ENCODE assay signal across 27 cellular contexts in the genomic region with DNA sequence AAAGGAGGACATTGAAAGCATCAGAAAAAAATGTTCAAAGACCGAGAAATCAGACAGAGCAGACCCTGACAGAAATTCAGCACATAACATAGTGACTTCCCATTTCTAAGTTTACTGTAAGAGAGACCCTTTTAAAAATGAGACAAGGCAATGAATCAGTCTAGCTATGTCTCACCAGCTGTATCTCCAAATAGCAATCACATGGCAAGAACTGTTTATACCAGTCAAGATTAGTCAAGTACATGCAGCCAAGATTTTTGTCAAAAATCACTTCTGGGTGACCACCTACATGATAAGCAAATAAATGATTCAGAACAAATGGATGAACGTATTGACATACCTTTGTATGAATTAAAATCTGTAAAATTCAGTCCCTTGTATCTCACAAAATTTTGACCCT.
"Had no signal": no experiment of that assay in that cellular context is flagged by ENCODE, and none has a peak within 500 bp of the region (broad histone marks: within the 10 kb centered on the region; RNA-seq: fewer than 3 reads in every experiment).

No MANE protein-coding gene starts in this region.

- FAIRE-seq: kidney, pancreas had no signal

- H3K27me3 ChIP-seq: colonic mucosa, esophagus muscularis mucosa, gastrocnemius medialis, pancreas, right atrium auricular region, stomach, thyroid gland, vagina had no signal

- H3K36me3 ChIP-seq: colonic mucosa, esophagus muscularis mucosa, gastrocnemius medialis, pancreas, prostate gland, right atrium auricular region, stomach, thyroid gland, vagina had no signal

- ATAC-seq: gastrocnemius medialis; left lobe of liver; mucosa of descending colon; naive thymus-derived CD8-positive, alpha-beta T cell; pancreas; sciatic nerve; stimulated activated effector memory CD8-positive, alpha-beta T cell treated with anti-CD3 and anti-CD28 coated beads, Interleukin-12 subunit alpha, Interleukin-12 subunit beta, amount 100 ng/mL, for 72 hours had no signal

- H3K4me1 ChIP-seq: colonic mucosa, esophagus muscularis mucosa, gastrocnemius medialis, pancreas, prostate gland, right atrium auricular region, stomach, thyroid gland, vagina had no signal

- H3K9me3 ChIP-seq: colonic mucosa, pancreas, prostate gland, thyroid gland had no signal

- H3K4me3 ChIP-seq: colonic mucosa, esophagus muscularis mucosa, gastrocnemius medialis, lung, mucosa of descending colon, pancreas, prostate gland, right atrium auricular region, stomach, thyroid gland, vagina had no signal

- H3K4me1 Mint-ChIP-seq: memory B cell; mesothelial cell of epicardium; naive thymus-derived CD8-positive, alpha-beta T cell; nephron progenitor cell; stimulated activated effector memory CD8-positive, alpha-beta T cell treated with anti-CD3 and anti-CD28 coated beads, Interleukin-12 subunit alpha, Interleukin-12 subunit beta, amount 100 ng/mL, for 72 hours had no signal

- H3K27ac ChIP-seq: colonic mucosa, esophagus muscularis mucosa, gastrocnemius medialis, pancreas, prostate gland, stomach, thyroid gland, vagina had no signal

- DNase-seq: colonic mucosa; effector CD8-positive, alpha-beta T cell; foreskin fibroblast; gastrocnemius medialis; head of caudate nucleus; kidney; mucosa of descending colon; naive thymus-derived CD8-positive, alpha-beta T cell; nephron progenitor cell; pancreas; stimulated activated CD4-positive, alpha-beta T cell treated with anti-CD3 and anti-CD28 coated beads, Interleukin-2, amount 100 ng/mL, for 24 hours; stimulated activated CD4-positive, alpha-beta T cell treated with anti-CD3 and anti-CD28 coated beads, Interleukin-4, amount 100 ng/mL, for 24 hours; stimulated activated naive CD4-positive, alpha-beta T cell treated with Interleukin-2 at 50 U/mL for 16 hours; stomach; thyroid gland; trophoblast cell had no signal

- H3K27ac Mint-ChIP-seq: dendritic cell treated with granulocyte-macrophage colony-stimulating factor and Interleukin-4, amounts not matched to agents 40 ng/mL and 50 ng/mL, for 4 days; memory B cell; mesothelial cell of epicardium; naive thymus-derived CD8-positive, alpha-beta T cell; nephron progenitor cell; stimulated activated effector memory CD8-positive, alpha-beta T cell treated with anti-CD3 and anti-CD28 coated beads, Interleukin-12 subunit alpha, Interleukin-12 subunit beta, amount 100 ng/mL, for 72 hours had no signal

- H3K36me3 Mint-ChIP-seq: stimulated activated effector memory CD8-positive, alpha-beta T cell treated with anti-CD3 and anti-CD28 coated beads, Interleukin-12 subunit alpha, Interleukin-12 subunit beta, amount 100 ng/mL, for 72 hours had no signal

- H3K4me3 Mint-ChIP-seq: dendritic cell treated with granulocyte-macrophage colony-stimulating factor and Interleukin-4, amounts not matched to agents 40 ng/mL and 50 ng/mL, for 4 days; memory B cell; mesothelial cell of epicardium; naive thymus-derived CD8-positive, alpha-beta T cell; nephron progenitor cell; stimulated activated effector memory CD8-positive, alpha-beta T cell treated with anti-CD3 and anti-CD28 coated beads, Interleukin-12 subunit alpha, Interleukin-12 subunit beta, amount 100 ng/mL, for 72 hours had no signal

- H3K27me3 Mint-ChIP-seq: dendritic cell treated with granulocyte-macrophage colony-stimulating factor and Interleukin-4, amounts not matched to agents 40 ng/mL and 50 ng/mL, for 4 days; memory B cell had no signal
